8 cellular contexts compared by ENCODE assay signal in genomic region chr5:114360816-114361723, GRCh38. TPM values are rescaled to one million over a fixed set of nuclear protein-coding genes. Genes with fewer than 3 reads are reported as not detected.
DNase-seq lines count a peak whose midpoint lies in the region; ATAC-seq and TF ChIP-seq lines count a peak whose summit lies in the region.

No MANE protein-coding gene starts in this region.

- no peaks in the 10 kb centered on the region for H3K9me3 ChIP-seq in skeletal muscle tissue (ENCODE audit: control insufficient read depth in 3 of 3, low read length in 3 of 3)

- no peak for TF ChIP-seq CTCF in HL-60 (IDR thresholded peaks at IDR 0.05; ENCODE audit: insufficient read depth, low read length)

- H3K27ac Mint-ChIP-seq in activated naive CD8-positive, alpha-beta T cell treated with anti-CD3 and anti-CD28 coated beads for 36 hours: no peak overlapping the region
- H3K27ac Mint-ChIP-seq in activated T-helper 1 cell treated with anti-CD3 and anti-CD28 coated beads, Interleukin-12 subunit alpha, Interleukin-12 subunit beta, Interleukin-2, Interleukin-4 antibody, amounts not matched to agents 30 ng/mL and 10 ng/mL and 1 ng/mL, durations not matched to agents 14 hours and 24 hours and 36 hours: no peak overlapping the region

- H3K36me3 Mint-ChIP-seq in activated naive CD8-positive, alpha-beta T cell treated with anti-CD3 and anti-CD28 coated beads for 36 hours: no peaks in the 10 kb centered on the region
- H3K36me3 Mint-ChIP-seq in activated T-helper 1 cell treated with anti-CD3 and anti-CD28 coated beads, Interleukin-12 subunit alpha, Interleukin-12 subunit beta, Interleukin-2, Interleukin-4 antibody, amounts not matched to agents 30 ng/mL and 10 ng/mL and 1 ng/mL, durations not matched to agents 14 hours and 24 hours and 36 hours (ENCODE audit: low read depth): no peaks in the 10 kb centered on the region

- H3K27me3 Mint-ChIP-seq in activated naive CD8-positive, alpha-beta T cell treated with anti-CD3 and anti-CD28 coated beads for 36 hours: peaks cover 54% of the 10 kb centered on the region
- H3K27me3 Mint-ChIP-seq in activated T-helper 1 cell treated with anti-CD3 and anti-CD28 coated beads, Interleukin-12 subunit alpha, Interleukin-12 subunit beta, Interleukin-2, Interleukin-4 antibody, amounts not matched to agents 30 ng/mL and 10 ng/mL and 1 ng/mL, durations not matched to agents 14 hours and 24 hours and 36 hours (ENCODE audit: insufficient read depth): peaks cover 44% of the 10 kb centered on the region

- intact Hi-C loops in activated T-helper 1 cell treated with anti-CD3 and anti-CD28 coated beads, Interleukin-12 subunit alpha, Interleukin-12 subunit beta, Interleukin-2, Interleukin-4 antibody, amounts not matched to agents 30 ng/mL and 10 ng/mL and 1 ng/mL, durations not matched to agents 14 hours and 24 hours and 36 hours (cut with micrococcal nuclease): no loop called here

- H3K27me3 ChIP-seq in HL-60 (ENCODE audit: insufficient read depth, poor library complexity, severe bottlenecking) (no peaks in the 10 kb centered on the region), skeletal muscle tissue (ENCODE audit: control insufficient read depth in 3 of 3, insufficient read depth in 3 of 3, low read length in 3 of 3) (peaks cover 5 to 44% (median 7%) of the 10 kb centered on the region in 3 donors)

- DNase-seq in 8988T (peak; percentile 38), HL-60 (ENCODE audit: low read depth in 1 of 2, low spot score in 1 of 2) (peak in 1 of 2 experiments; percentile 58), iPS DF 19.7 (ENCODE audit: low read depth, low spot score) (peak; percentile 67)
- peak; percentile 33 for DNase-seq in activated naive CD8-positive, alpha-beta T cell treated with anti-CD3 and anti-CD28 coated beads for 36 hours
- DNase-seq in activated T-helper 1 cell treated with anti-CD3 and anti-CD28 coated beads, Interleukin-12 subunit alpha, Interleukin-12 subunit beta, Interleukin-2, Interleukin-4 antibody, amounts not matched to agents 30 ng/mL and 10 ng/mL and 1 ng/mL, durations not matched to agents 14 hours and 24 hours and 36 hours (ENCODE audit: low spot score): no peak

- H3K4me3 ChIP-seq in HL-60 (replicated peaks; ENCODE audit: insufficient read depth, low read length) (peak overlapping the region; percentile 85), skeletal muscle tissue (ENCODE audit: low read length in 3 of 3) (peak overlapping the region; percentile 69 to 83 (median 73))

- H3K4me3 Mint-ChIP-seq in activated naive CD8-positive, alpha-beta T cell treated with anti-CD3 and anti-CD28 coated beads for 36 hours: no peak overlapping the region
- no peak overlapping the region for H3K4me3 Mint-ChIP-seq in activated T-helper 1 cell treated with anti-CD3 and anti-CD28 coated beads, Interleukin-12 subunit alpha, Interleukin-12 subunit beta, Interleukin-2, Interleukin-4 antibody, amounts not matched to agents 30 ng/mL and 10 ng/mL and 1 ng/mL, durations not matched to agents 14 hours and 24 hours and 36 hours

- no peaks in the 10 kb centered on the region for H3K9me3 Mint-ChIP-seq in activated naive CD8-positive, alpha-beta T cell treated with anti-CD3 and anti-CD28 coated beads for 36 hours
- no peaks in the 10 kb centered on the region for H3K9me3 Mint-ChIP-seq in activated T-helper 1 cell treated with anti-CD3 and anti-CD28 coated beads, Interleukin-12 subunit alpha, Interleukin-12 subunit beta, Interleukin-2, Interleukin-4 antibody, amounts not matched to agents 30 ng/mL and 10 ng/mL and 1 ng/mL, durations not matched to agents 14 hours and 24 hours and 36 hours

- peak overlapping the region in 2 of 3 donors; percentile 66 to 83 for H3K9ac ChIP-seq in skeletal muscle tissue (ENCODE audit: low read depth in 1 of 3, low read length in 3 of 3)

- H3K4me1 Mint-ChIP-seq in activated naive CD8-positive, alpha-beta T cell treated with anti-CD3 and anti-CD28 coated beads for 36 hours: peaks cover 6% of the 10 kb centered on the region
- no peaks in the 10 kb centered on the region for H3K4me1 Mint-ChIP-seq in activated T-helper 1 cell treated with anti-CD3 and anti-CD28 coated beads, Interleukin-12 subunit alpha, Interleukin-12 subunit beta, Interleukin-2, Interleukin-4 antibody, amounts not matched to agents 30 ng/mL and 10 ng/mL and 1 ng/mL, durations not matched to agents 14 hours and 24 hours and 36 hours (ENCODE audit: low read depth)

- ATAC-seq in GM18519 (IDR thresholded peaks at IDR 0.05; ENCODE audit: low FRiP score, unreplicated experiment) (peak; percentile 30), HG02938 (IDR thresholded peaks at IDR 0.05; ENCODE audit: unreplicated experiment) (no peak)

- peaks cover 10 to 25% (median 20%) of the 10 kb centered on the region in 3 donors for H3K4me1 ChIP-seq in skeletal muscle tissue (ENCODE audit: control insufficient read depth in 3 of 3, insufficient read depth in 3 of 3, low read length in 3 of 3)

- H3K27ac ChIP-seq in HL-60 (replicated peaks) (peak overlapping the region; percentile 80), skeletal muscle tissue (ENCODE audit: low read depth, low read length) (no peak overlapping the region)

- H3K36me3 ChIP-seq in skeletal muscle tissue (ENCODE audit: control insufficient read depth in 3 of 3, insufficient read depth in 3 of 3, low read length in 3 of 3): no peaks in the 10 kb centered on the region

RNA-seq across cellular contexts. Expression of gene KCNN2, which starts 0.8 kb away (rescaled TPM):
- total RNA-seq in activated naive CD8-positive, alpha-beta T cell treated with anti-CD3 and anti-CD28 coated beads for 36 hours: not detected
- total RNA-seq in skeletal muscle tissue: 16.2 TPM
- not detected in 2 replicates for total RNA-seq in activated T-helper 1 cell treated with anti-CD3 and anti-CD28 coated beads, Interleukin-12 subunit alpha, Interleukin-12 subunit beta, Interleukin-2, Interleukin-4 antibody, amounts not matched to agents 30 ng/mL and 10 ng/mL and 1 ng/mL, durations not matched to agents 14 hours and 24 hours and 36 hours

Comparison
In these comparisons a context has a peak if more than half of its experiments do, and no peak if none do; other contexts are left out.
1. RNA of gene KCNN2, which starts 0.8 kb away (total RNA-seq): 16.2 TPM in skeletal muscle tissue (single experiment); not detected in activated naive CD8-positive, alpha-beta T cell treated with anti-CD3 and anti-CD28 coated beads for 36 hours and not detected in activated T-helper 1 cell treated with anti-CD3 and anti-CD28 coated beads, Interleukin-12 subunit alpha, Interleukin-12 subunit beta, Interleukin-2, Interleukin-4 antibody, amounts not matched to agents 30 ng/mL and 10 ng/mL and 1 ng/mL, durations not matched to agents 14 hours and 24 hours and 36 hours; every median in the first group is over 10 times any median in the second.